ENCODE assay signal across 27 cellular contexts in the genomic region with DNA sequence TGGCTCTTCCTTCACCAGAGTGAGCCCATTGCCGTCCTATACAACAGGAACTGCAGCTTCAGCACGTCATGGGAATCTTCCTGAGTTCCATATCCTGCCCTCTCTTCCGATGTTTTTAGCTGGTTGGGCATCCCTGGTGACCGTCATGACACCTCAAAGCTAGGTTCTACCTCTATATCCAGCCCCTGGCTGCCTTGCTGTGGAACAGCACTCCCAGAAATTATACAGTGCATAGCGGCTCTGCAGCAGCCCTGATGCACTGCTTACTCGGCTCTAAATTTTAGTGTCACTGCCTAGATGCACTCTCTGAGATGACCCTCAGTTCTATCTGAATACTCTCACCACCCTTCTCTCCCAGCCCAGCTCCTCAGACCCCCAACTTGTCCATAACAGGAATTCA. TPM values are rescaled to one million over a fixed set of nuclear protein-coding genes. Genes with fewer than 3 reads are reported as not detected.
"Had no signal": no experiment of that assay in that cellular context is flagged by ENCODE, and none has a peak within 500 bp of the region (broad histone marks: within the 10 kb centered on the region; RNA-seq: fewer than 3 reads in every experiment).

No MANE protein-coding gene starts in this region.

- H3K4me2 ChIP-seq: hepatocyte had no signal

- H3K9me3 ChIP-seq: gastrocnemius medialis, thoracic aorta had no signal

- H3K27ac Mint-ChIP-seq: activated naive CD4-positive, alpha-beta T cell treated with anti-CD3 and anti-CD28 coated beads, Interleukin-2, amount 50 U/mL, for 72 hours; activated T-cell treated with anti-CD3 and anti-CD28 coated beads, Interleukin-2, amount 50 U/mL, for 72 hours; mesothelial cell of epicardium; naive B cell; stimulated activated naive CD8-positive, alpha-beta T cell treated with anti-CD3 and anti-CD28 coated beads, Interleukin-15, Interleukin-2, amounts not matched to agents 100 ng/mL and 50 ng/mL, for 24 hours; T-helper 2 cell treated with Interferon-gamma antibody and Interleukin-4, amounts not matched to agents 5 μg/mL and 100 μg/mL, for 36 hours had no signal

- H3K4me3 Mint-ChIP-seq: activated T-cell treated with anti-CD3 and anti-CD28 coated beads, Interleukin-2, amount 50 U/mL, for 72 hours; mesothelial cell of epicardium; naive B cell; stimulated activated naive CD8-positive, alpha-beta T cell treated with anti-CD3 and anti-CD28 coated beads, Interleukin-15, Interleukin-2, amounts not matched to agents 100 ng/mL and 50 ng/mL, for 24 hours; T-helper 2 cell treated with Interferon-gamma antibody and Interleukin-4, amounts not matched to agents 5 μg/mL and 100 μg/mL, for 36 hours had no signal

- H3K4me1 Mint-ChIP-seq: naive B cell had no signal

- H3K36me3 ChIP-seq: gastrocnemius medialis, thoracic aorta had no signal

- H2AFZ ChIP-seq: hepatocyte had no signal

- H3K27ac ChIP-seq: gastrocnemius medialis, hepatocyte, thoracic aorta had no signal

- H3K4me3 ChIP-seq: gastrocnemius medialis, hepatocyte, thoracic aorta had no signal

- DNase-seq: activated CD4-positive, alpha-beta T cell treated with anti-CD3 and anti-CD28 coated beads for 4 hours; activated CD4-positive, alpha-beta T cell treated with anti-CD3 and anti-CD28 coated beads, Interleukin-2, amount 50 U/mL, for 4 hours; activated naive CD4-positive, alpha-beta T cell; activated T-cell treated with anti-CD3 and anti-CD28 coated beads for 4 hours; activated T-cell treated with anti-CD3 and anti-CD28 coated beads, Interleukin-2, amount 50 U/mL, for 72 hours; effector CD8-positive, alpha-beta T cell; erythroblast; gastrocnemius medialis; glutamatergic neuron; left cardiac atrium; mammary epithelial cell; naive B cell; right cardiac atrium; stimulated activated CD4-positive, alpha-beta T cell treated with anti-CD3 and anti-CD28 coated beads, Interleukin-4, amount 100 ng/mL, for 1 hour; T-helper 1 cell; trophoblast cell had no signal

- H3K9me3 Mint-ChIP-seq: activated naive CD4-positive, alpha-beta T cell treated with anti-CD3 and anti-CD28 coated beads, Interleukin-2, amount 50 U/mL, for 72 hours; activated T-cell treated with anti-CD3 and anti-CD28 coated beads, Interleukin-2, amount 50 U/mL, for 72 hours; mesothelial cell of epicardium; naive B cell; stimulated activated naive CD8-positive, alpha-beta T cell treated with anti-CD3 and anti-CD28 coated beads, Interleukin-15, Interleukin-2, amounts not matched to agents 100 ng/mL and 50 ng/mL, for 24 hours; T-helper 2 cell treated with Interferon-gamma antibody and Interleukin-4, amounts not matched to agents 5 μg/mL and 100 μg/mL, for 36 hours had no signal

- H3K36me3 Mint-ChIP-seq: activated naive CD4-positive, alpha-beta T cell treated with anti-CD3 and anti-CD28 coated beads, Interleukin-2, amount 50 U/mL, for 72 hours; mesothelial cell of epicardium; naive B cell had no signal

- H3K4me1 ChIP-seq: gastrocnemius medialis had no signal

- H3K79me2 ChIP-seq: hepatocyte had no signal

- H3K27me3 ChIP-seq: gastrocnemius medialis, hepatocyte had no signal

RNA-seq across cellular contexts. Expression of a gene that starts 44.3 kb away (rescaled TPM):
- total RNA-seq: activated naive CD4-positive, alpha-beta T cell treated with anti-CD3 and anti-CD28 coated beads, Interleukin-2, amount 50 U/mL, for 72 hours; activated T-cell treated with anti-CD3 and anti-CD28 coated beads, Interleukin-2, amount 50 U/mL, for 72 hours; dermis microvascular lymphatic vessel endothelial cell; gastrocnemius medialis; left cardiac atrium; omental fat pad; pulmonary artery endothelial cell; right cardiac atrium; skeletal muscle tissue; subcutaneous adipose tissue; thoracic aorta had no signal
